16 cellular contexts compared by ENCODE assay signal in genomic region chr16:2770781-2771111, GRCh38. TPM values are rescaled to one million over a fixed set of nuclear protein-coding genes. Genes with fewer than 3 reads are reported as not detected.
DNase-seq lines count a peak whose midpoint lies in the region; ATAC-seq and TF ChIP-seq lines count a peak whose summit lies in the region.
"Had no signal": no experiment of that assay in that cellular context is flagged by ENCODE, and none has a peak within 500 bp of the region (broad histone marks: within the 10 kb centered on the region; RNA-seq: fewer than 3 reads in every experiment).

No MANE protein-coding gene starts in this region.

- H3K79me2 ChIP-seq in DND-41 (ENCODE audit: insufficient read depth, low read length) = peaks cover 64% of the 10 kb centered on the region

- H3K4me3 ChIP-seq in DND-41 (ENCODE audit: low read depth in 1 of 2, low read length in 2 of 2) (no peak overlapping the region), NT2/D1 (ENCODE audit: insufficient read length, low read depth) (no peak overlapping the region)
- H3K4me3 ChIP-seq: mucosa of descending colon, prostate gland, thoracic aorta had no signal

- peaks cover 11% of the 10 kb centered on the region for H3K27me3 Mint-ChIP-seq in endothelial cell (ENCODE audit: unreplicated experiment)
- H3K27me3 Mint-ChIP-seq: effector memory CD8-positive, alpha-beta T cell had no signal

- no peak overlapping the region for H3K4me2 ChIP-seq in DND-41 (ENCODE audit: insufficient read depth, low read length)

- H3K9ac ChIP-seq in DND-41 (ENCODE audit: low read depth, low read length) (no peak overlapping the region), NT2/D1 (ENCODE audit: insufficient read length, low read depth) (peak overlapping the region; percentile 24)

- H3K36me3 ChIP-seq in DND-41 (ENCODE audit: insufficient read depth, low read length) (peaks cover 97% of the 10 kb centered on the region), NT2/D1 (ENCODE audit: insufficient read depth, insufficient read length, low read length) (peaks cover 100% of the 10 kb centered on the region)

- H3K4me1 ChIP-seq in DND-41 (ENCODE audit: insufficient read depth, low read length) = peaks cover 14% of the 10 kb centered on the region
- peaks cover 47% of the 10 kb centered on the region for H3K4me1 ChIP-seq in NT2/D1 (ENCODE audit: insufficient read depth, insufficient read length)
- H3K4me1 ChIP-seq: prostate gland had no signal

- no peak overlapping the region for H2AFZ ChIP-seq in DND-41 (ENCODE audit: low read depth, low read length)

- ATAC-seq in DND-41 (ENCODE audit: insufficient read depth, low read depth) (no peak), HG03460 (IDR thresholded peaks at IDR 0.05; ENCODE audit: unreplicated experiment) (no peak), HG02852 (IDR thresholded peaks at IDR 0.05; ENCODE audit: unreplicated experiment) (no peak), GM21786 (IDR thresholded peaks at IDR 0.05; ENCODE audit: unreplicated experiment) (no peak)

- peak; percentile 2 for TF ChIP-seq CTCF in DND-41 (IDR thresholded peaks at IDR 0.05; ENCODE audit: borderline replicate concordance, extremely low read depth, low read length, poor library complexity, severe bottlenecking)
- TF ChIP-seq CTCF in endothelial cell (IDR thresholded peaks at IDR 0.05; ENCODE audit: unreplicated experiment) = no peak

- no peaks in the 10 kb centered on the region for H3K9me3 Mint-ChIP-seq in endothelial cell (ENCODE audit: unreplicated experiment)
- H3K9me3 Mint-ChIP-seq: activated naive CD4-positive, alpha-beta T cell treated with anti-CD3 and anti-CD28 coated beads for 36 hours; effector memory CD8-positive, alpha-beta T cell had no signal

- peaks cover 50% of the 10 kb centered on the region for H3K36me3 Mint-ChIP-seq in endothelial cell (ENCODE audit: low read depth, unreplicated experiment)

- intact Hi-C loops in posterior vena cava (cut with DNase I) = no loop called here

- H3K9me3 ChIP-seq in DND-41 (ENCODE audit: insufficient read depth, low read length, severe bottlenecking) = no peaks in the 10 kb centered on the region
- H3K9me3 ChIP-seq in NT2/D1 (ENCODE audit: insufficient read depth, low read length) = no peaks in the 10 kb centered on the region
- H3K9me3 ChIP-seq: mucosa of descending colon, prostate gland, thoracic aorta had no signal

- H3K27me3 ChIP-seq in DND-41 (ENCODE audit: insufficient read depth, low read length, poor library complexity) (no peaks in the 10 kb centered on the region), NT2/D1 (ENCODE audit: insufficient read depth, insufficient read length) (no peaks in the 10 kb centered on the region)

- peaks cover 7% of the 10 kb centered on the region for H3K4me1 Mint-ChIP-seq in endothelial cell (ENCODE audit: unreplicated experiment)

- no peak overlapping the region for H3K27ac ChIP-seq in DND-41 (ENCODE audit: low read length)
- H3K27ac ChIP-seq: prostate gland, thoracic aorta had no signal

- no peak overlapping the region for H3K27ac Mint-ChIP-seq in endothelial cell (ENCODE audit: unreplicated experiment)
- H3K27ac Mint-ChIP-seq: activated naive CD4-positive, alpha-beta T cell treated with anti-CD3 and anti-CD28 coated beads for 36 hours had no signal

- DNase-seq in DND-41 = no peak
- no peak for DNase-seq in NT2/D1 (ENCODE audit: low read depth, low spot score)
- no peak for DNase-seq in endothelial cell (ENCODE audit: low spot score)
- DNase-seq in posterior vena cava (ENCODE audit: low spot score) = peak; percentile 18
- DNase-seq in NCI-H2107 treated with DMSO at 0.1 percent for 48 hours (lab: John Stamatoyannopoulos, UW; ENCODE audit: unreplicated experiment) = no peak
- DNase-seq: effector memory CD8-positive, alpha-beta T cell; stimulated activated CD4-positive, alpha-beta T cell treated with anti-CD3 and anti-CD28 coated beads, Interleukin-12 subunit alpha, Interleukin-12 subunit beta, amount 100 ng/mL, for 4 hours had no signal

- H4K20me1 ChIP-seq in DND-41 (ENCODE audit: insufficient read depth, low read length) = peaks cover 85% of the 10 kb centered on the region

- H3K4me3 Mint-ChIP-seq in endothelial cell (ENCODE audit: unreplicated experiment) = peak overlapping the region; percentile 25
- H3K4me3 Mint-ChIP-seq: activated naive CD4-positive, alpha-beta T cell treated with anti-CD3 and anti-CD28 coated beads for 36 hours had no signal

RNA-seq across cellular contexts. Expression of gene ELOB, which starts 6.3 kb away (rescaled TPM):
- total RNA-seq in endothelial cell (ENCODE audit: unreplicated experiment) (195 TPM), posterior vena cava (100 to 1,000 TPM; 182 to 196 TPM)

RNA-seq across cellular contexts. Expression of gene PRSS33, which starts 16.6 kb away (rescaled TPM):
- total RNA-seq in endothelial cell (ENCODE audit: unreplicated experiment) (not detected), posterior vena cava (not detected)
- total RNA-seq: bronchial epithelial cell, mucosa of descending colon, OCI-LY7, prostate gland, thoracic aorta had no signal

RNA-seq across cellular contexts. Expression of gene SRRM2, which starts 18.3 kb away (rescaled TPM):
- 456 TPM for total RNA-seq in endothelial cell (ENCODE audit: unreplicated experiment)
- total RNA-seq in posterior vena cava = 100 to 1,000 TPM; 320 to 360 TPM

RNA-seq across cellular contexts. Expression of gene PRSS41, which starts 27.5 kb away (rescaled TPM):
- not detected for total RNA-seq in endothelial cell (ENCODE audit: unreplicated experiment)
- total RNA-seq in posterior vena cava = not detected
- total RNA-seq: activated naive CD4-positive, alpha-beta T cell treated with anti-CD3 and anti-CD28 coated beads for 36 hours; bronchial epithelial cell; mucosa of descending colon; OCI-LY7; prostate gland; thoracic aorta had no signal

RNA-seq across cellular contexts. Expression of gene PRSS21, which starts 46.3 kb away (rescaled TPM):
- total RNA-seq in endothelial cell (ENCODE audit: unreplicated experiment) = not detected
- not detected for total RNA-seq in posterior vena cava
